Comparison of ENCODE assay signal across 7 cellular contexts in genomic region chr15:82538961-82539689, GRCh38. TPM values are rescaled to one million over a fixed set of nuclear protein-coding genes. Genes with fewer than 3 reads are reported as not detected.
DNase-seq lines count a peak whose midpoint lies in the region; ATAC-seq, FAIRE-seq and TF ChIP-seq lines count a peak whose summit lies in the region.

No MANE protein-coding gene starts in this region.

- H3K4me3 Mint-ChIP-seq in IgD-negative memory B cell = peak overlapping the region; percentile 96 to 99 (median 98)
- H3K4me3 Mint-ChIP-seq in activated naive CD8-positive, alpha-beta T cell = peak overlapping the region; percentile 98
- H3K4me3 Mint-ChIP-seq in stimulated activated naive CD8-positive, alpha-beta T cell treated with anti-CD3 and anti-CD28 coated beads, Interleukin-15, amount 100 ng/mL, for 72 hours = peak overlapping the region; percentile 92 to 95

- peaks cover 34 to 38% of the 10 kb centered on the region in 2 experiments for H3K36me3 ChIP-seq in keratinocyte (ENCODE audit: control insufficient read depth in 2 of 2, extremely low read depth in 1 of 2, insufficient read depth in 2 of 2, low read length in 2 of 2)

- H4K20me1 ChIP-seq in keratinocyte (ENCODE audit: control insufficient read depth, extremely low read depth, insufficient read depth, low read length) = peaks cover 26% of the 10 kb centered on the region

- H3K9me1 ChIP-seq in keratinocyte (ENCODE audit: control insufficient read depth, extremely low read depth, insufficient read depth, low read length) = no peaks in the 10 kb centered on the region

- H3K27ac Mint-ChIP-seq in IgD-negative memory B cell = peak overlapping the region; percentile 97 to 98 (median 98)
- H3K27ac Mint-ChIP-seq in activated naive CD8-positive, alpha-beta T cell = peak overlapping the region; percentile 98
- peak overlapping the region; percentile 96 to 99 for H3K27ac Mint-ChIP-seq in stimulated activated naive CD8-positive, alpha-beta T cell treated with anti-CD3 and anti-CD28 coated beads, Interleukin-15, amount 100 ng/mL, for 72 hours

- peak overlapping the region; percentile 93 to 99 (median 94) for H3K4me3 ChIP-seq in keratinocyte (ENCODE audit: control insufficient read depth in 2 of 3, extremely low read depth in 1 of 3, insufficient read depth in 2 of 3, low read depth in 1 of 3, low read length in 3 of 3)

- DNase-seq in keratinocyte (ENCODE audit: low read depth, low spot score) = no peak
- no peak for DNase-seq in stimulated activated naive CD8-positive, alpha-beta T cell treated with anti-CD3 and anti-CD28 coated beads, Interleukin-15, amount 100 ng/mL, for 72 hours
- no peak for DNase-seq in NK-92 treated with Interleukin-12 subunit alpha and Interleukin-12 subunit beta, amount 100 ng/mL, for 24 hours (lab: John Stamatoyannopoulos, UW)

- FAIRE-seq in keratinocyte (lab: Jason Lieb, UNC) = no peak

- H3K4me1 Mint-ChIP-seq in IgD-negative memory B cell = peaks cover 11 to 19% (median 18%) of the 10 kb centered on the region in 3 donors
- peaks cover 41% of the 10 kb centered on the region for H3K4me1 Mint-ChIP-seq in activated naive CD8-positive, alpha-beta T cell (ENCODE audit: low read depth)
- H3K4me1 Mint-ChIP-seq in stimulated activated naive CD8-positive, alpha-beta T cell treated with anti-CD3 and anti-CD28 coated beads, Interleukin-15, amount 100 ng/mL, for 72 hours = peaks cover 53% of the 10 kb centered on the region

- dilution Hi-C loops in keratinocyte (cut with MboI; ENCODE audit: extremely low pct_ligation_motif_present, low sequenced_read_pairs) = no loop called here

- peaks cover 41% of the 10 kb centered on the region for H3K79me2 ChIP-seq in keratinocyte (ENCODE audit: control insufficient read depth, insufficient read depth, low read length)

- H3K4me1 ChIP-seq in keratinocyte (ENCODE audit: control insufficient read depth, extremely low read depth, insufficient read depth, low read length) = peaks cover 22% of the 10 kb centered on the region

- no peaks in the 10 kb centered on the region for H3K27me3 ChIP-seq in keratinocyte (ENCODE audit: control insufficient read depth, extremely low read depth, insufficient read depth, low read length)

- H3K27me3 Mint-ChIP-seq in IgD-negative memory B cell = no peaks in the 10 kb centered on the region
- no peaks in the 10 kb centered on the region for H3K27me3 Mint-ChIP-seq in activated naive CD8-positive, alpha-beta T cell
- H3K27me3 Mint-ChIP-seq in stimulated activated naive CD8-positive, alpha-beta T cell treated with anti-CD3 and anti-CD28 coated beads, Interleukin-15, amount 100 ng/mL, for 72 hours = no peaks in the 10 kb centered on the region

- peaks cover 13% of the 10 kb centered on the region for H3K36me3 Mint-ChIP-seq in IgD-negative memory B cell
- peaks cover 19% of the 10 kb centered on the region for H3K36me3 Mint-ChIP-seq in activated naive CD8-positive, alpha-beta T cell

- no peaks in the 10 kb centered on the region for H3K9me3 Mint-ChIP-seq in IgD-negative memory B cell
- no peaks in the 10 kb centered on the region for H3K9me3 Mint-ChIP-seq in activated naive CD8-positive, alpha-beta T cell (ENCODE audit: low read depth)
- no peaks in the 10 kb centered on the region for H3K9me3 Mint-ChIP-seq in stimulated activated naive CD8-positive, alpha-beta T cell treated with anti-CD3 and anti-CD28 coated beads, Interleukin-15, amount 100 ng/mL, for 72 hours

- peak overlapping the region; percentile 84 for H3K4me2 ChIP-seq in keratinocyte (ENCODE audit: control insufficient read depth, extremely low read depth, insufficient read depth, low read depth, low read length)

- no peak overlapping the region for H2AFZ ChIP-seq in keratinocyte (ENCODE audit: control insufficient read depth, low read length)

- ATAC-seq in stimulated activated naive CD8-positive, alpha-beta T cell treated with anti-CD3 and anti-CD28 coated beads, Interleukin-15, amount 100 ng/mL, for 72 hours = no peak
- no peak for ATAC-seq in HG03039 (IDR thresholded peaks at IDR 0.05; ENCODE audit: unreplicated experiment)
- ATAC-seq in HG03442 (IDR thresholded peaks at IDR 0.05; ENCODE audit: unreplicated experiment) = no peak

- peak overlapping the region; percentile 86 for H3K27ac ChIP-seq in keratinocyte (ENCODE audit: control insufficient read depth, insufficient read depth, low read length)

- TF ChIP-seq CTCF in keratinocyte (optimal IDR thresholded peaks at IDR 0.05 in 1 of 3, IDR thresholded peaks at IDR 0.05 in 1 of 3, conservative IDR thresholded peaks at IDR 0.05 in 1 of 3; ENCODE audit: extremely low read depth in 1 of 3, insufficient read depth in 2 of 3, low read length in 3 of 3) = no peak

- no peaks in the 10 kb centered on the region for H3K9me3 ChIP-seq in keratinocyte (ENCODE audit: control insufficient read depth, low read depth, low read length)

- H3K9ac ChIP-seq in keratinocyte (ENCODE audit: control insufficient read depth, extremely low read depth, insufficient read depth, low read length) = peak overlapping the region; percentile 98

RNA-seq across cellular contexts. Expression of gene RPS17, which starts 1.1 kb away (rescaled TPM):
- polyA plus RNA-seq in IgD-negative memory B cell (1,332 TPM), keratinocyte (3,935 to 4,320 TPM (median 3,980 TPM) in 3 replicates)
- polyA plus RNA-seq in keratinocyte (2011; ENCODE audit: low read depth) = 638 TPM
- polyA plus RNA-seq in keratinocyte (2011; cell fraction: cytosol; rRNA removed) = 4,775 and 5,060 TPM in 2 replicates
- polyA plus RNA-seq in keratinocyte (2011; cell fraction: nucleus; rRNA removed) = 926 and 1,172 TPM in 2 replicates
- 3,748 and 5,826 TPM in 2 replicates for polyA plus RNA-seq in keratinocyte (2012; ENCODE audit: low replicate concordance)
- 227 to 1,259 TPM (median 991 TPM) in 3 replicates for polyA minus RNA-seq in keratinocyte
- polyA minus RNA-seq in keratinocyte (2011; cell fraction: cytosol; rRNA and poly(A)+ RNA removed) = 2,547 TPM
- 199 and 233 TPM in 2 replicates for polyA minus RNA-seq in keratinocyte (2011; cell fraction: nucleus; rRNA and poly(A)+ RNA removed)
